In the genomic region with DNA sequence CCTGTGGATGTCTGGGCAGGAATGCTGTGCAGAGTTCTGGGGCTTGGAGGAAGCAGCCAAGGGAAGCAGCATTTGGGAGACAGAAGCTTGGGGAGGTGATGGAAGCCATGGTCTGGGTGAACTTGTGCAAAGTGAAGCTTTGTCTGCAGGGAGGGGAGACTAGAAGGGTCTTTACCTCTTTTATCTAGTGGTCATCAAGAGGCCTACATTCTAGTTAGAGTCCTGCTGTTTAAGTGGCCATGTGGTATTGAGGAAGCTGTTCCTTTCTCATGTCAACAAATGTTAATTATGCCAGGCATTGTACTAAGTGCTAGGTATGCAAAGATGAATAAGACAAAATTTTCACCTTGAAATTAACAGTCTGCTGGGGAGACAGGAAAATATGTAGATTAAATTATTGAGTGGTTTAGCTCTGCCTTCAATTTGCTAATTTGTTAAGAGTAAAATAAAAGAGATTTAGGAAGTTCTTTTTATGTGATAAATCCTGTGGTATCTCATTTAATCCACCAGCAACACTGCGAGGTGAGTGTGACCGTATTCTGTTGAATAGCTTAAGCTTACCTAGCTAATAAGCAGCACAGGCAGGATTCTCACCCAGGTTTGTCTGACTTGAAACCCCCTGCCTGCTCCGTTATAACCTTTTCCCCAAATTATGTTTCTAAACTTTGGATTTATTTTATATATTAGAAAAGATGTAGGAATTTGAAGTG, we compare ENCODE assay signal across 23 cellular contexts. TPM values are rescaled to one million over a fixed set of nuclear protein-coding genes. Genes with fewer than 3 reads are reported as not detected.
DNase-seq lines count a peak whose midpoint lies in the region; ATAC-seq and TF ChIP-seq lines count a peak whose summit lies in the region.
"Had no signal": no experiment of that assay in that cellular context is flagged by ENCODE, and none has a peak within 500 bp of the region (broad histone marks: within the 10 kb centered on the region; RNA-seq: fewer than 3 reads in every experiment).

No MANE protein-coding gene starts in this region.

- peaks cover 38% of the 10 kb centered on the region for H3K4me1 ChIP-seq in CD4-positive, CD25-positive, alpha-beta regulatory T cell (ENCODE audit: control insufficient read depth, insufficient read depth, low read length, poor library complexity, severe bottlenecking)
- H3K4me1 ChIP-seq in IMR-90 (ENCODE audit: control insufficient read depth, insufficient read depth, low read length) (peaks cover 4% of the 10 kb centered on the region), foreskin keratinocyte (peaks cover 14% of the 10 kb centered on the region)
- peaks cover 31 to 41% of the 10 kb centered on the region in 2 donors for H3K4me1 ChIP-seq in naive thymus-derived CD4-positive, alpha-beta T cell (ENCODE audit: control insufficient read depth in 2 of 2, insufficient read depth in 2 of 2, low read length in 2 of 2)

- H3K27me3 Mint-ChIP-seq in CD4-positive, CD25-positive, alpha-beta regulatory T cell, result no peaks in the 10 kb centered on the region
- H3K27me3 Mint-ChIP-seq in activated T-helper 17 cell treated with anti-CD3 and anti-CD28 coated beads, Interleukin-2, amount 50 U/mL, for 72 hours, result no peaks in the 10 kb centered on the region
- no peaks in the 10 kb centered on the region for H3K27me3 Mint-ChIP-seq in naive thymus-derived CD4-positive, alpha-beta T cell
- H3K27me3 Mint-ChIP-seq: activated CD4-positive, alpha-beta memory T cell treated with anti-CD3 and anti-CD28 coated beads, Interleukin-2, amount 10 ng/mL, durations not matched to agents 7 days and 5 days; activated naive CD4-positive, alpha-beta T cell treated with anti-CD3 and anti-CD28 coated beads, Interleukin-2, amount 10 ng/mL, durations not matched to agents 7 days and 5 days had no signal

- no peak overlapping the region for H2AFZ ChIP-seq in IMR-90 (replicated peaks; ENCODE audit: low read length, poor library complexity)

- no peak overlapping the region for H2AK5ac ChIP-seq in IMR-90 (ENCODE audit: low read depth, low read length)

- H3K9ac ChIP-seq in IMR-90 (ENCODE audit: low read depth, low read length), result no peak overlapping the region

- H2BK15ac ChIP-seq in IMR-90 (ENCODE audit: low read depth, low read length), result no peak overlapping the region

- H3K27me3 ChIP-seq in CD4-positive, CD25-positive, alpha-beta regulatory T cell (ENCODE audit: control insufficient read depth, insufficient read depth, low read length), result no peaks in the 10 kb centered on the region
- H3K27me3 ChIP-seq in IMR-90 (ENCODE audit: control insufficient read depth, insufficient read depth, low read length), result no peaks in the 10 kb centered on the region
- H3K27me3 ChIP-seq in naive thymus-derived CD4-positive, alpha-beta T cell (ENCODE audit: control insufficient read depth in 2 of 2, insufficient read depth in 2 of 2, low read length in 2 of 2), result no peaks in the 10 kb centered on the region
- no peaks in the 10 kb centered on the region for H3K27me3 ChIP-seq in foreskin keratinocyte
- H3K27me3 ChIP-seq: cardiac muscle cell, MG63 had no signal

- intact Hi-C loops in IMR-90 (cut with micrococcal nuclease), result no loop called here
- intact Hi-C loops in naive thymus-derived CD4-positive, alpha-beta T cell (cut with micrococcal nuclease), result no loop called here

- BruUV-seq in IMR-90 (replicated peaks; lab: Mats Ljungman, UMichigan), result no TSS peak

- H3K27ac ChIP-seq in CD4-positive, CD25-positive, alpha-beta regulatory T cell (ENCODE audit: insufficient read depth, low read length, poor library complexity, severe bottlenecking), result no peak overlapping the region
- no peak overlapping the region for H3K27ac ChIP-seq in IMR-90 (ENCODE audit: insufficient read depth, low read length)
- H3K27ac ChIP-seq in naive thymus-derived CD4-positive, alpha-beta T cell (ENCODE audit: low read depth, low read length), result no peak overlapping the region
- H3K27ac ChIP-seq in foreskin keratinocyte, result no peak overlapping the region
- H3K27ac ChIP-seq: C4-2B, lower lobe of right lung had no signal

- H4K5ac ChIP-seq in IMR-90 (ENCODE audit: low read depth, low read length), result no peak overlapping the region

- H3K36me3 ChIP-seq in CD4-positive, CD25-positive, alpha-beta regulatory T cell (ENCODE audit: control insufficient read depth, insufficient read depth, low read length), result no peaks in the 10 kb centered on the region
- H3K36me3 ChIP-seq in IMR-90 (ENCODE audit: control insufficient read depth, insufficient read depth, low read length), result peaks cover 2% of the 10 kb centered on the region; the same call in 1 of the 2 replicates
- H3K36me3 ChIP-seq in naive thymus-derived CD4-positive, alpha-beta T cell (ENCODE audit: control insufficient read depth in 2 of 3, insufficient read depth in 3 of 3, low read length in 3 of 3), result no peaks in the 10 kb centered on the region
- H3K36me3 ChIP-seq: cardiac muscle cell, lower lobe of right lung, MG63 had no signal

- peaks cover 19% of the 10 kb centered on the region for H3K9me1 ChIP-seq in IMR-90 (ENCODE audit: insufficient read depth, low read length)

- H2BK120ac ChIP-seq in IMR-90 (ENCODE audit: low read depth, low read length), result no peak overlapping the region

- no peaks in the 10 kb centered on the region for H3K9me3 ChIP-seq in CD4-positive, CD25-positive, alpha-beta regulatory T cell (ENCODE audit: control insufficient read depth in 2 of 2, low read length in 2 of 2)
- H3K9me3 ChIP-seq in IMR-90 (ENCODE audit: control insufficient read depth, insufficient read depth, low read length), result no peaks in the 10 kb centered on the region
- H3K9me3 ChIP-seq in naive thymus-derived CD4-positive, alpha-beta T cell (ENCODE audit: control insufficient read depth in 2 of 3, low read length in 3 of 3), result no peaks in the 10 kb centered on the region
- H3K9me3 ChIP-seq: lower lobe of right lung, MG63 had no signal

- no peak overlapping the region for H3K18ac ChIP-seq in IMR-90 (ENCODE audit: low read depth, low read length)

- no peak overlapping the region for H2AK9ac ChIP-seq in IMR-90 (replicated peaks; ENCODE audit: low read depth, low read length, poor library complexity)

- H3K79me1 ChIP-seq in IMR-90 (ENCODE audit: low read depth in 1 of 2, low read length in 2 of 2), result peaks cover 44 to 87% of the 10 kb centered on the region in 2 experiments

- H3K23ac ChIP-seq in IMR-90 (ENCODE audit: low read depth, low read length), result no peak overlapping the region

- 0 out of 2 replicates have a peak overlapping the region, but pooled peaks have one; percentile 52 for H3K14ac ChIP-seq in IMR-90 (replicated peaks; ENCODE audit: low read depth, low read length)

- H3K9me3 Mint-ChIP-seq in CD4-positive, CD25-positive, alpha-beta regulatory T cell, result no peaks in the 10 kb centered on the region
- H3K9me3 Mint-ChIP-seq in activated T-helper 17 cell treated with anti-CD3 and anti-CD28 coated beads, Interleukin-2, amount 50 U/mL, for 72 hours, result no peaks in the 10 kb centered on the region
- no peaks in the 10 kb centered on the region for H3K9me3 Mint-ChIP-seq in naive thymus-derived CD4-positive, alpha-beta T cell
- H3K9me3 Mint-ChIP-seq: activated CD4-positive, alpha-beta memory T cell treated with anti-CD3 and anti-CD28 coated beads, Interleukin-2, amount 10 ng/mL, durations not matched to agents 7 days and 5 days; activated naive CD4-positive, alpha-beta T cell treated with anti-CD3 and anti-CD28 coated beads, Interleukin-2, amount 10 ng/mL, durations not matched to agents 7 days and 5 days had no signal

- H2BK20ac ChIP-seq in IMR-90 (ENCODE audit: low read depth, low read length), result no peak overlapping the region

- no peak overlapping the region for H3K4me3 ChIP-seq in CD4-positive, CD25-positive, alpha-beta regulatory T cell (ENCODE audit: low read depth, low read length)
- no peak overlapping the region for H3K4me3 ChIP-seq in IMR-90 (ENCODE audit: insufficient read depth, low read depth, low read length)
- H3K4me3 ChIP-seq in naive thymus-derived CD4-positive, alpha-beta T cell (ENCODE audit: low read length), result no peak overlapping the region
- H3K4me3 ChIP-seq: cardiac muscle cell, lower lobe of right lung, MG63 had no signal

- WGBS in IMR-90 (ENCODE audit: extremely low coverage in 2 of 2, insufficient read length in 1 of 2), 2 experiments, result 100% methylated on average over 1 of the region's 3 CpGs; no CpG with 5 or more reads in 1 of the 2 experiments

- DNase-seq in CD4-positive, CD25-positive, alpha-beta regulatory T cell, result no peak
- DNase-seq in IMR-90, result no peak
- DNase-seq in naive thymus-derived CD4-positive, alpha-beta T cell, result no peak
- DNase-seq in foreskin keratinocyte, result no peak
- no peak for DNase-seq in HCEC 1CT
- DNase-seq in NCI-H446 (lab: John Stamatoyannopoulos, UW), result no peak
- DNase-seq in Ammon's horn (ENCODE audit: low spot score), result no peak
- DNase-seq: activated CD4-positive, alpha-beta memory T cell treated with anti-CD3 and anti-CD28 coated beads, Interleukin-2, amount 10 ng/mL, durations not matched to agents 7 days and 5 days; activated CD4-positive, CD25-positive, alpha-beta regulatory T cell; activated naive CD4-positive, alpha-beta T cell treated with anti-CD3 and anti-CD28 coated beads, Interleukin-2, amount 10 ng/mL, durations not matched to agents 7 days and 5 days; activated T-cell treated with anti-CD3 and anti-CD28 coated beads for 4 hours; DMS 273 treated with DMSO at 0.1 percent for 48 hours; foreskin fibroblast; hypothalamus; lower lobe of right lung; MG63; NCI-H1417 treated with DMSO at 0.1 percent for 48 hours; NCI-H524; substantia nigra; T1000 had no signal

- peaks cover 67% of the 10 kb centered on the region for H4K20me1 ChIP-seq in IMR-90 (ENCODE audit: insufficient read depth, low read length)

- H3K36me3 Mint-ChIP-seq in CD4-positive, CD25-positive, alpha-beta regulatory T cell, result peaks cover 9% of the 10 kb centered on the region
- H3K36me3 Mint-ChIP-seq in activated T-helper 17 cell treated with anti-CD3 and anti-CD28 coated beads, Interleukin-2, amount 50 U/mL, for 72 hours (ENCODE audit: low read depth), result no peaks in the 10 kb centered on the region
- peaks cover 0 to 14% (median 9%) of the 10 kb centered on the region in 5 donors for H3K36me3 Mint-ChIP-seq in naive thymus-derived CD4-positive, alpha-beta T cell

- peak overlapping the region in 2 of 4 donors; percentile 0 to 15 for H3K4me3 Mint-ChIP-seq in CD4-positive, CD25-positive, alpha-beta regulatory T cell
- H3K4me3 Mint-ChIP-seq in activated T-helper 17 cell treated with anti-CD3 and anti-CD28 coated beads, Interleukin-2, amount 50 U/mL, for 72 hours, result no peak overlapping the region
- H3K4me3 Mint-ChIP-seq in naive thymus-derived CD4-positive, alpha-beta T cell, result peak overlapping the region in 6 of 10 donors; percentile 12 to 46 (median 26)
- H3K4me3 Mint-ChIP-seq: activated CD4-positive, alpha-beta memory T cell treated with anti-CD3 and anti-CD28 coated beads, Interleukin-2, amount 10 ng/mL, durations not matched to agents 7 days and 5 days; activated naive CD4-positive, alpha-beta T cell treated with anti-CD3 and anti-CD28 coated beads, Interleukin-2, amount 10 ng/mL, durations not matched to agents 7 days and 5 days had no signal

- in situ Hi-C loops in IMR-90 (cut with MboI; ENCODE audit: low sequenced_read_pairs), result no loop called here

- TF ChIP-seq CTCF in IMR-90 (conservative IDR thresholded peaks at IDR 0.05; ENCODE audit: low read depth, low read length) (no peak), foreskin keratinocyte (conservative IDR thresholded peaks at IDR 0.05) (no peak)

- ATAC-seq in CD4-positive, CD25-positive, alpha-beta regulatory T cell (ENCODE audit: low read depth in 2 of 2), result no peak
- ATAC-seq in IMR-90 (ENCODE audit: low read depth), result no peak
- ATAC-seq in activated T-helper 17 cell treated with anti-CD3 and anti-CD28 coated beads, Interleukin-2, amount 50 U/mL, for 72 hours (replicated peaks), result no peak
- no peak for ATAC-seq in naive thymus-derived CD4-positive, alpha-beta T cell
- ATAC-seq in foreskin keratinocyte, result no peak
- ATAC-seq: lower lobe of right lung had no signal

- POLR2A ChIA-PET in IMR-90 (lab: Charles Lee; ENCODE audit: unreplicated experiment), result no interaction called here
- POLR2A ChIA-PET in naive thymus-derived CD4-positive, alpha-beta T cell (lab: Charles Lee), result no interaction called here

- TF ChIP-seq POLR2A in IMR-90 (IDR thresholded peaks at IDR 0.05; ENCODE audit: low read depth, low read length), result no peak

- CTCF ChIA-PET in IMR-90 (lab: Yijun Ruan, JAX), result no interaction called here
- CTCF ChIA-PET in naive thymus-derived CD4-positive, alpha-beta T cell (lab: Charles Lee), result no interaction called here

- H2BK5ac ChIP-seq in IMR-90 (ENCODE audit: low read depth, low read length, poor library complexity, severe bottlenecking), result no peak overlapping the region

- no peak overlapping the region for H3K4ac ChIP-seq in IMR-90 (ENCODE audit: low read depth, low read length)

- no peak overlapping the region for H3K56ac ChIP-seq in IMR-90 (ENCODE audit: extremely low read depth, insufficient read depth, low read length)

- H4K8ac ChIP-seq in IMR-90 (ENCODE audit: low read depth in 2 of 2, low read length in 2 of 2), result no peak overlapping the region

- peaks cover 59 to 91% (median 73%) of the 10 kb centered on the region in 4 donors for H3K4me1 Mint-ChIP-seq in CD4-positive, CD25-positive, alpha-beta regulatory T cell
- H3K4me1 Mint-ChIP-seq in activated T-helper 17 cell treated with anti-CD3 and anti-CD28 coated beads, Interleukin-2, amount 50 U/mL, for 72 hours, result peaks cover 51% of the 10 kb centered on the region
- H3K4me1 Mint-ChIP-seq in naive thymus-derived CD4-positive, alpha-beta T cell, result peaks cover 31 to 97% (median 90%) of the 10 kb centered on the region in 7 donors

- H3K27ac Mint-ChIP-seq in CD4-positive, CD25-positive, alpha-beta regulatory T cell, result peak overlapping the region in 2 of 3 donors; percentile 50 to 57
- H3K27ac Mint-ChIP-seq in activated T-helper 17 cell treated with anti-CD3 and anti-CD28 coated beads, Interleukin-2, amount 50 U/mL, for 72 hours, result peak overlapping the region; percentile 34
- peak overlapping the region in 4 of 9 donors; percentile 67 to 69 (median 68) for H3K27ac Mint-ChIP-seq in naive thymus-derived CD4-positive, alpha-beta T cell
- H3K27ac Mint-ChIP-seq: activated CD4-positive, alpha-beta memory T cell treated with anti-CD3 and anti-CD28 coated beads, Interleukin-2, amount 10 ng/mL, durations not matched to agents 7 days and 5 days; activated naive CD4-positive, alpha-beta T cell treated with anti-CD3 and anti-CD28 coated beads, Interleukin-2, amount 10 ng/mL, durations not matched to agents 7 days and 5 days had no signal

- no peak overlapping the region for H3K4me2 ChIP-seq in IMR-90 (ENCODE audit: low read depth, low read length)

- H4K91ac ChIP-seq in IMR-90 (ENCODE audit: insufficient read depth, low read depth, low read length), result no peak overlapping the region

- dilution Hi-C loops in IMR-90 (cut with HindIII; ENCODE audit: low sequenced_read_pairs, unreplicated experiment), result no loop called here

- TF ChIP-seq RAD21 in IMR-90 (IDR thresholded peaks at IDR 0.05; ENCODE audit: low read length), result no peak

RNA-seq across cellular contexts. Expression of a gene that starts 43.1 kb away (rescaled TPM):
- total RNA-seq in CD4-positive, CD25-positive, alpha-beta regulatory T cell, result 186 TPM
- 10 to 100 TPM in 3 of 4 donors, 1 to 10 TPM in 1; 9.8 to 17.8 (median 12.2) TPM for polyA plus RNA-seq in CD4-positive, CD25-positive, alpha-beta regulatory T cell
- 14.5 and 22.8 TPM in 2 replicates for total RNA-seq in IMR-90 (2012; rRNA removed)
- polyA plus RNA-seq in IMR-90 (2012; rRNA removed), result 17.5 and 20.1 TPM in 2 replicates
- polyA plus RNA-seq in IMR-90 (2012; cell fraction: cytosol; rRNA removed), result 9.7 and 16.0 TPM in 2 replicates
- 28.7 and 32.4 TPM in 2 replicates for polyA plus RNA-seq in IMR-90 (2012; cell fraction: nucleus; rRNA removed; ENCODE audit: low replicate concordance)
- 10 to 100 TPM; 66.7 to 67.3 TPM for total RNA-seq in activated T-helper 17 cell treated with anti-CD3 and anti-CD28 coated beads, Interleukin-2, amount 50 U/mL, for 72 hours
- total RNA-seq in naive thymus-derived CD4-positive, alpha-beta T cell, result 100 to 1,000 TPM in 4 of 5 experiments, 10 to 100 TPM in 1; 88.8 to 164 (median 141) TPM
- polyA plus RNA-seq in naive thymus-derived CD4-positive, alpha-beta T cell, result 10 to 100 TPM; 17.5 to 21.0 TPM
- total RNA-seq in foreskin keratinocyte, result 28.2 and 31.4 TPM in 2 replicates
- polyA plus RNA-seq in foreskin keratinocyte, result 6.9 and 8.5 TPM in 2 replicates
